Comparison of ENCODE assay signal across 11 cellular contexts in the genomic region with DNA sequence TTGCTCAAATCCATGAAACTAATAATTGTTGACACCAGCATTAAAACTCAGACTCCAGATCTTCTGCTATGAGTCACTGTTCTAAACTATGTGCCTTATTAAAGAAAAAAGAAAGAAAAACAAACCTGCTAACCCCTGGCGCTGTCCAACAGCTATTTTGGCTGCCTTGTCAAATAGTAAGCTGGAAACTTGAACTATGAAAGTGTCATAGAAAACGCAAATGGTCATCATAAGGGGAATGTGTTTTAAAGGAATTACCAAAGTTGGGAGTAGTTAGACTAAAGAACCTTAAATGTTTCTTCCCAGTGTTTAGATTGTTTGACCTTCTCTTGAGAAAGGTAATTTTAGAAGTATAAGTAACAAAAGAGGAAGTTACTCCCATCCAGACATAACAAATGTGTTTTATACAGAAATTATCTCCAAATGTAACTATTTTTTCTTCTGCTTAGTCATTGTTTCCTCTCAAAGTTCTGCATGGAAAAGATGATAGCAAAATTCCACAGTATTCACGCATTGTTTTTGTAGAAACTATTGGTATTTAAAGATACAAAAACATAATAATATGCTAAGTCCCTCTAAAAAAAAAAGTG.
DNase-seq lines count a peak whose midpoint lies in the region; FAIRE-seq and TF ChIP-seq lines count a peak whose summit lies in the region.
"Had no signal": no experiment of that assay in that cellular context is flagged by ENCODE, and none has a peak within 500 bp of the region (broad histone marks: within the 10 kb centered on the region; RNA-seq: fewer than 3 reads in every experiment).

No MANE protein-coding gene starts in this region.

- H3K36me3 ChIP-seq in bronchial epithelial cell (ENCODE audit: control insufficient read depth, insufficient read depth, low read length) (no peaks in the 10 kb centered on the region), kidney epithelial cell (ENCODE audit: control insufficient read depth, insufficient read depth, low read length) (no peaks in the 10 kb centered on the region)
- H3K36me3 ChIP-seq in CD4-positive, alpha-beta memory T cell (ENCODE audit: insufficient read depth, low read length) = no peaks in the 10 kb centered on the region

- H3K4me3 ChIP-seq in NB4 (ENCODE audit: low read depth, low read length) = no peak overlapping the region
- no peak overlapping the region for H3K4me3 ChIP-seq in bronchial epithelial cell (ENCODE audit: low read depth, low read length)
- no peak overlapping the region for H3K4me3 ChIP-seq in kidney epithelial cell (ENCODE audit: low read depth, low read length)
- no peak overlapping the region for H3K4me3 ChIP-seq in CD4-positive, alpha-beta memory T cell (ENCODE audit: low read length in 2 of 2)

- POLR2A ChIA-PET in CD4-positive, alpha-beta memory T cell (lab: Charles Lee; ENCODE audit: partially characterized antibody) = no interaction called here

- H3K27ac Mint-ChIP-seq in mesothelial cell of epicardium = no peak overlapping the region
- no peak overlapping the region for H3K27ac Mint-ChIP-seq in CD4-positive, alpha-beta memory T cell
- H3K27ac Mint-ChIP-seq: CD14-positive monocyte; naive thymus-derived CD4-positive, alpha-beta T cell had no signal

- no peaks in the 10 kb centered on the region for H3K27me3 Mint-ChIP-seq in mesothelial cell of epicardium (ENCODE audit: low read depth)
- H3K27me3 Mint-ChIP-seq in CD4-positive, alpha-beta memory T cell = peaks cover 0 to 2% of the 10 kb centered on the region in 2 donors

- intact Hi-C loops in CD4-positive, alpha-beta memory T cell (cut with micrococcal nuclease) = no loop called here

- H3K27me3 ChIP-seq in bronchial epithelial cell (ENCODE audit: control insufficient read depth, insufficient read depth, low read length) (no peaks in the 10 kb centered on the region), kidney epithelial cell (ENCODE audit: control insufficient read depth, insufficient read depth, low read length) (no peaks in the 10 kb centered on the region)
- no peaks in the 10 kb centered on the region for H3K27me3 ChIP-seq in CD4-positive, alpha-beta memory T cell (ENCODE audit: insufficient read depth, low read length)

- no peak overlapping the region for H3K4me3 Mint-ChIP-seq in mesothelial cell of epicardium
- no peak overlapping the region for H3K4me3 Mint-ChIP-seq in CD4-positive, alpha-beta memory T cell
- H3K4me3 Mint-ChIP-seq: CD14-positive monocyte; naive thymus-derived CD4-positive, alpha-beta T cell had no signal

- no peak for FAIRE-seq in bronchial epithelial cell (lab: Jason Lieb, UNC)
- FAIRE-seq: GM18507 had no signal

- H3K36me3 Mint-ChIP-seq in mesothelial cell of epicardium = peaks cover 22% of the 10 kb centered on the region
- H3K36me3 Mint-ChIP-seq in CD4-positive, alpha-beta memory T cell = no peaks in the 10 kb centered on the region
- H3K36me3 Mint-ChIP-seq: CD14-positive monocyte; naive thymus-derived CD4-positive, alpha-beta T cell had no signal

- no peak for TF ChIP-seq CTCF in NB4 (IDR thresholded peaks at IDR 0.05; ENCODE audit: low read depth, low read length)
- no peak for TF ChIP-seq CTCF in bronchial epithelial cell (IDR thresholded peaks at IDR 0.05; ENCODE audit: insufficient read depth, low read length, severe bottlenecking)
- TF ChIP-seq CTCF in kidney epithelial cell (IDR thresholded peaks at IDR 0.05; ENCODE audit: insufficient read depth, low read length, poor library complexity, severe bottlenecking) = no peak
- TF ChIP-seq CTCF in mesothelial cell of epicardium (IDR thresholded peaks at IDR 0.05; ENCODE audit: unreplicated experiment) = no peak

- CTCF ChIA-PET in CD4-positive, alpha-beta memory T cell (lab: Charles Lee; ENCODE audit: partially characterized antibody) = no interaction called here

- no peak for TF ChIP-seq POLR2A in NB4 (IDR thresholded peaks at IDR 0.05; ENCODE audit: extremely low read depth, insufficient read length)

- H3K4me1 ChIP-seq in CD4-positive, alpha-beta memory T cell (ENCODE audit: insufficient read depth, low read length) = no peaks in the 10 kb centered on the region

- peaks cover 4% of the 10 kb centered on the region for H3K4me1 Mint-ChIP-seq in mesothelial cell of epicardium
- H3K4me1 Mint-ChIP-seq in CD4-positive, alpha-beta memory T cell = no peaks in the 10 kb centered on the region
- H3K4me1 Mint-ChIP-seq: CD14-positive monocyte; naive thymus-derived CD4-positive, alpha-beta T cell had no signal

- H3K9me3 ChIP-seq in CD4-positive, alpha-beta memory T cell (ENCODE audit: control insufficient read depth in 1 of 2, low read length in 2 of 2) = no peaks in the 10 kb centered on the region

- H3K27ac ChIP-seq in CD4-positive, alpha-beta memory T cell (ENCODE audit: low read depth, low read length) = no peak overlapping the region

- DNase-seq in AG08395 (ENCODE audit: low spot score) = peak; percentile 67
- DNase-seq in NB4 (ENCODE audit: low read depth) = peak; percentile 1
- peak; percentile 57 for DNase-seq in bronchial epithelial cell (ENCODE audit: low read depth)
- peak; percentile 41 for DNase-seq in kidney epithelial cell (ENCODE audit: low read depth)
- DNase-seq in NCI-H1694 treated with DMSO at 0.1 percent for 48 hours (lab: John Stamatoyannopoulos, UW) = no peak
- no peak for DNase-seq in mesothelial cell of epicardium (ENCODE audit: low spot score in 2 of 2, unreplicated experiment in 2 of 2)
- no peak for DNase-seq in CD4-positive, alpha-beta memory T cell
- DNase-seq in cerebellar cortex (ENCODE audit: low spot score) = no peak
- DNase-seq: naive thymus-derived CD4-positive, alpha-beta T cell had no signal

- H3K9me3 Mint-ChIP-seq in mesothelial cell of epicardium = no peaks in the 10 kb centered on the region
- no peaks in the 10 kb centered on the region for H3K9me3 Mint-ChIP-seq in CD4-positive, alpha-beta memory T cell
- H3K9me3 Mint-ChIP-seq: CD14-positive monocyte; naive thymus-derived CD4-positive, alpha-beta T cell had no signal

Comparison
In these comparisons a context has a peak if more than half of its experiments do, and no peak if none do; other contexts are left out.
1. DNase-seq: peak in AG08395 (single experiment), NB4 (single experiment), bronchial epithelial cell (single experiment) and kidney epithelial cell (single experiment); none in NCI-H1694 treated with DMSO at 0.1 percent for 48 hours (single experiment), mesothelial cell of epicardium (0 of 2), CD4-positive, alpha-beta memory T cell (0 of 5) and cerebellar cortex (single experiment).